8 cellular contexts compared by ENCODE assay signal in genomic region chr9:132670816-132671371, GRCh38. TPM values are rescaled to one million over a fixed set of nuclear protein-coding genes. Genes with fewer than 3 reads are reported as not detected.
DNase-seq lines count a peak whose midpoint lies in the region; ATAC-seq lines count a peak whose summit lies in the region.

No MANE protein-coding gene starts in this region.

- peak; percentile 21 for ATAC-seq in GM21786 (IDR thresholded peaks at IDR 0.05; ENCODE audit: unreplicated experiment)
- peak; percentile 29 for ATAC-seq in stimulated activated naive CD8-positive, alpha-beta T cell treated with anti-CD3 and anti-CD28 coated beads, Interleukin-15, Interleukin-2, amounts not matched to agents 100 U/mL and 50 U/mL, for 24 hours

- no peaks in the 10 kb centered on the region for H3K27me3 ChIP-seq in effector memory CD4-positive, alpha-beta T cell (replicated peaks; ENCODE audit: control insufficient read depth, insufficient read depth, low read length, poor library complexity, severe bottlenecking)
- H3K27me3 ChIP-seq in muscle layer of duodenum (ENCODE audit: low read depth, low read length), result no peaks in the 10 kb centered on the region

- DNase-seq in Daoy (ENCODE audit: low read depth) (peak; percentile 45), M059J (ENCODE audit: low read depth) (peak; percentile 45), NK-92 (lab: John Stamatoyannopoulos, UW; ENCODE audit: unreplicated experiment) (no peak)
- peak; percentile 40 for DNase-seq in activated CD4-positive, alpha-beta T cell treated with anti-CD3 and anti-CD28 coated beads, Interleukin-2, amount 50 U/mL, for 48 hours
- peak; percentile 63 to 75 (median 72) for DNase-seq in effector memory CD4-positive, alpha-beta T cell
- DNase-seq in stimulated activated naive CD8-positive, alpha-beta T cell treated with anti-CD3 and anti-CD28 coated beads, Interleukin-15, Interleukin-2, amounts not matched to agents 100 U/mL and 50 U/mL, for 24 hours, result peak; percentile 58

- peaks cover 20% of the 10 kb centered on the region for H3K4me1 ChIP-seq in effector memory CD4-positive, alpha-beta T cell (ENCODE audit: control insufficient read depth, insufficient read depth, low read length, poor library complexity, severe bottlenecking)
- peaks cover 14 to 29% of the 10 kb centered on the region in 2 donors for H3K4me1 ChIP-seq in muscle layer of duodenum (ENCODE audit: control insufficient read depth in 1 of 2, insufficient read depth in 2 of 2, low read length in 2 of 2)

- H3K4me3 ChIP-seq in effector memory CD4-positive, alpha-beta T cell (ENCODE audit: insufficient read depth, low read depth, low read length, poor library complexity, severe bottlenecking), result peak overlapping the region; percentile 98
- H3K4me3 ChIP-seq in muscle layer of duodenum (ENCODE audit: low read depth in 1 of 2, low read length in 2 of 2), result peak overlapping the region; percentile 88 to 97

- peaks cover under 1% of the 10 kb centered on the region for H3K36me3 ChIP-seq in effector memory CD4-positive, alpha-beta T cell (ENCODE audit: control insufficient read depth, insufficient read depth, low read length)
- H3K36me3 ChIP-seq in muscle layer of duodenum (ENCODE audit: control insufficient read depth in 1 of 2, insufficient read depth in 2 of 2, low read length in 2 of 2), result peaks cover 0 to 4% of the 10 kb centered on the region in 2 donors

- no peaks in the 10 kb centered on the region for H3K9me3 ChIP-seq in effector memory CD4-positive, alpha-beta T cell (ENCODE audit: control insufficient read depth, low read length)
- H3K9me3 ChIP-seq in muscle layer of duodenum (ENCODE audit: control insufficient read depth in 1 of 2, low read length in 2 of 2), result no peaks in the 10 kb centered on the region

- H3K27ac ChIP-seq in effector memory CD4-positive, alpha-beta T cell (ENCODE audit: insufficient read depth, low read length, poor library complexity, severe bottlenecking), result peak overlapping the region; percentile 99
- H3K27ac ChIP-seq in muscle layer of duodenum (ENCODE audit: low read length), result no peak overlapping the region

RNA-seq across cellular contexts. Expression of gene GTF3C4, which starts 0.6 kb away (rescaled TPM):
- total RNA-seq in Daoy (2014; rRNA removed; shearing (Covaris generic)), result 23.1 and 23.2 TPM in 2 replicates
- total RNA-seq in M059J (2014; rRNA removed; shearing (Covaris generic)), result 14.6 and 23.3 TPM in 2 replicates

RNA-seq across cellular contexts. Expression of gene DDX31, which starts 1.1 kb away (rescaled TPM):
- total RNA-seq in Daoy (2014; rRNA removed; shearing (Covaris generic)), result 27.3 and 32.6 TPM in 2 replicates
- total RNA-seq in M059J (2014; rRNA removed; shearing (Covaris generic)), result 11.6 and 18.0 TPM in 2 replicates
